ENCODE assay signal across 2 cellular contexts in genomic region chr3:40452057-40452456, GRCh38.
TF ChIP-seq lines count a peak whose summit lies in the region.

No MANE protein-coding gene starts in this region.

TF ChIP-seq in SK-N-SH, 30 proteins besides CTCF, POLR2A, EP300 and RAD21 (continued from another document):
- TF ChIP-seq POLR2AphosphoS5 (IDR thresholded peaks at IDR 0.05; ENCODE audit: low read depth, low read length), result no peak
- no peak for TF ChIP-seq MXI1 (IDR thresholded peaks at IDR 0.05; ENCODE audit: low read depth, low read length)
- TF ChIP-seq GABPA (IDR thresholded peaks at IDR 0.05; ENCODE audit: low read depth), result no peak
- no peak for TF ChIP-seq SIN3A (IDR thresholded peaks at IDR 0.05; ENCODE audit: borderline replicate concordance, low read depth, low read length)
- no peak for TF ChIP-seq REST (IDR thresholded peaks at IDR 0.05; ENCODE audit: low read depth, low read length)
- no peak for TF ChIP-seq GATA2 (CRISPR knock-in tag; IDR thresholded peaks at IDR 0.05)
- TF ChIP-seq EZH2phosphoT487 (IDR thresholded peaks at IDR 0.05; ENCODE audit: borderline replicate concordance, low read depth), result no peak
- TF ChIP-seq JUND (IDR thresholded peaks at IDR 0.05), result no peak
- no peak for TF ChIP-seq FOXJ3 (CRISPR knock-in tag; IDR thresholded peaks at IDR 0.05)
- no peak for TF ChIP-seq NFIC (IDR thresholded peaks at IDR 0.05; ENCODE audit: borderline replicate concordance)

TF ChIP-seq in SK-N-SH treated with all-trans-retinoic acid at 6 μM for 48 hours, 23 proteins besides CTCF, POLR2A, EP300 and RAD21 (continued from another document):
- TF ChIP-seq OSR1 (CRISPR knock-in tag; IDR thresholded peaks at IDR 0.05) (no peak), SNAI2 (CRISPR knock-in tag; IDR thresholded peaks at IDR 0.05) (no peak), ZNF565 (CRISPR knock-in tag; conservative IDR thresholded peaks at IDR 0.05; ENCODE audit: low read depth) (no peak)
